Comparison of ENCODE assay signal across 1 cellular context in the genomic region with DNA sequence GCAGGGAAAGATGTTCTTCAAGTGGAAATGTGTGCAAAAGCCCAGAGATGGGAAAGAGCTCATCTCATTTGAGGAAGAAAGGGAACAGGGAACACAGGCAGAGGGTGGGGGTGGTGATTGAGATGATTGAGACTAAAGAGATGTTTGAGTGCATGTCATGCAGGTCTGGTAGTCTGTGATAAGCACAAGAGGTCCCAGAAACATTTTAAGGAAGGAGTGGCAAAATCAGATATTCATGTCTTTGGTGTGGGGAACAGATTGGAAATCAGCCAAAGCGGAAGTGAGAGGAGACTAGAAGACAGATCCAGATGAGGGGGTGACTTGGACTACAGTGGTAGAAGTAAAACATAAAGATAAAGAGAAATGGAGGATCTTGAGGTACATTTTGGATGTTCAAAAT.
TF ChIP-seq lines count a peak whose summit lies in the region.

No MANE protein-coding gene starts in this region.

TF ChIP-seq in K562, 482 proteins besides CTCF, POLR2A, EP300 and RAD21 (continued from another document):
- TF ChIP-seq, protein P1, sequence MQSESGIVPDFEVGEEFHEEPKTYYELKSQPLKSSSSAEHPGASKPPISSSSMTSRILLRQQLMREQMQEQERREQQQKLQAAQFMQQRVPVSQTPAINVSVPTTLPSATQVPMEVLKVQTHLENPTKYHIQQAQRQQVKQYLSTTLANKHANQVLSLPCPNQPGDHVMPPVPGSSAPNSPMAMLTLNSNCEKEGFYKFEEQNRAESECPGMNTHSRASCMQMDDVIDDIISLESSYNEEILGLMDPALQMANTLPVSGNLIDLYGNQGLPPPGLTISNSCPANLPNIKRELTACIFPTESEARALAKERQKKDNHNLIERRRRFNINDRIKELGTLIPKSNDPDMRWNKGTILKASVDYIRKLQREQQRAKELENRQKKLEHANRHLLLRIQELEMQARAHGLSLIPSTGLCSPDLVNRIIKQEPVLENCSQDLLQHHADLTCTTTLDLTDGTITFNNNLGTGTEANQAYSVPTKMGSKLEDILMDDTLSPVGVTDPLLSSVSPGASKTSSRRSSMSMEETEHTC (IDR thresholded peaks at IDR 0.05), result no peak
- TF ChIP-seq, protein P2, sequence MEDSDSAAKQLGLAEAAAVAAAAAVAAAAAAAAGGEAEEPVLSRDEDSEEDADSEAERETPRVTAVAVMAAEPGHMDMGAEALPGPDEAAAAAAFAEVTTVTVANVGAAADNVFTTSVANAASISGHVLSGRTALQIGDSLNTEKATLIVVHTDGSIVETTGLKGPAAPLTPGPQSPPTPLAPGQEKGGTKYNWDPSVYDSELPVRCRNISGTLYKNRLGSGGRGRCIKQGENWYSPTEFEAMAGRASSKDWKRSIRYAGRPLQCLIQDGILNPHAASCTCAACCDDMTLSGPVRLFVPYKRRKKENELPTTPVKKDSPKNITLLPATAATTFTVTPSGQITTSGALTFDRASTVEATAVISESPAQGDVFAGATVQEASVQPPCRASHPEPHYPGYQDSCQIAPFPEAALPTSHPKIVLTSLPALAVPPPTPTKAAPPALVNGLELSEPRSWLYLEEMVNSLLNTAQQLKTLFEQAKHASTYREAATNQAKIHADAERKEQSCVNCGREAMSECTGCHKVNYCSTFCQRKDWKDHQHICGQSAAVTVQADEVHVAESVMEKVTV (CRISPR knock-in tag; IDR thresholded peaks at IDR 0.05), result no peak
- no peak for TF ChIP-seq HNRNPUL1 (IDR thresholded peaks at IDR 0.05; ENCODE audit: low read length)
- TF ChIP-seq, protein P3, sequence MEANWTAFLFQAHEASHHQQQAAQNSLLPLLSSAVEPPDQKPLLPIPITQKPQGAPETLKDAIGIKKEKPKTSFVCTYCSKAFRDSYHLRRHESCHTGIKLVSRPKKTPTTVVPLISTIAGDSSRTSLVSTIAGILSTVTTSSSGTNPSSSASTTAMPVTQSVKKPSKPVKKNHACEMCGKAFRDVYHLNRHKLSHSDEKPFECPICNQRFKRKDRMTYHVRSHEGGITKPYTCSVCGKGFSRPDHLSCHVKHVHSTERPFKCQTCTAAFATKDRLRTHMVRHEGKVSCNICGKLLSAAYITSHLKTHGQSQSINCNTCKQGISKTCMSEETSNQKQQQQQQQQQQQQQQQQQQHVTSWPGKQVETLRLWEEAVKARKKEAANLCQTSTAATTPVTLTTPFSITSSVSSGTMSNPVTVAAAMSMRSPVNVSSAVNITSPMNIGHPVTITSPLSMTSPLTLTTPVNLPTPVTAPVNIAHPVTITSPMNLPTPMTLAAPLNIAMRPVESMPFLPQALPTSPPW (CRISPR knock-in tag; IDR thresholded peaks at IDR 0.05), result peak; percentile 44; the same call in 1 of the 2 replicates
- TF ChIP-seq ZEB2 (IDR thresholded peaks at IDR 0.05), result no peak
- TF ChIP-seq NCOA6 (IDR thresholded peaks at IDR 0.05), result no peak
- TF ChIP-seq, protein P4, sequence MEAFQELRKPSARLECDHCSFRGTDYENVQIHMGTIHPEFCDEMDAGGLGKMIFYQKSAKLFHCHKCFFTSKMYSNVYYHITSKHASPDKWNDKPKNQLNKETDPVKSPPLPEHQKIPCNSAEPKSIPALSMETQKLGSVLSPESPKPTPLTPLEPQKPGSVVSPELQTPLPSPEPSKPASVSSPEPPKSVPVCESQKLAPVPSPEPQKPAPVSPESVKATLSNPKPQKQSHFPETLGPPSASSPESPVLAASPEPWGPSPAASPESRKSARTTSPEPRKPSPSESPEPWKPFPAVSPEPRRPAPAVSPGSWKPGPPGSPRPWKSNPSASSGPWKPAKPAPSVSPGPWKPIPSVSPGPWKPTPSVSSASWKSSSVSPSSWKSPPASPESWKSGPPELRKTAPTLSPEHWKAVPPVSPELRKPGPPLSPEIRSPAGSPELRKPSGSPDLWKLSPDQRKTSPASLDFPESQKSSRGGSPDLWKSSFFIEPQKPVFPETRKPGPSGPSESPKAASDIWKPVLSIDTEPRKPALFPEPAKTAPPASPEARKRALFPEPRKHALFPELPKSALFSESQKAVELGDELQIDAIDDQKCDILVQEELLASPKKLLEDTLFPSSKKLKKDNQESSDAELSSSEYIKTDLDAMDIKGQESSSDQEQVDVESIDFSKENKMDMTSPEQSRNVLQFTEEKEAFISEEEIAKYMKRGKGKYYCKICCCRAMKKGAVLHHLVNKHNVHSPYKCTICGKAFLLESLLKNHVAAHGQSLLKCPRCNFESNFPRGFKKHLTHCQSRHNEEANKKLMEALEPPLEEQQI (IDR thresholded peaks at IDR 0.05), result no peak
- TF ChIP-seq FOXP1 (CRISPR knock-in tag; IDR thresholded peaks at IDR 0.05), result no peak
- TF ChIP-seq GABPB1 (CRISPR knock-in tag; IDR thresholded peaks at IDR 0.05), result no peak
- TF ChIP-seq ZNF79 (CRISPR knock-in tag; IDR thresholded peaks at IDR 0.05; ENCODE audit: low read depth), result no peak
- TF ChIP-seq, protein P5, sequence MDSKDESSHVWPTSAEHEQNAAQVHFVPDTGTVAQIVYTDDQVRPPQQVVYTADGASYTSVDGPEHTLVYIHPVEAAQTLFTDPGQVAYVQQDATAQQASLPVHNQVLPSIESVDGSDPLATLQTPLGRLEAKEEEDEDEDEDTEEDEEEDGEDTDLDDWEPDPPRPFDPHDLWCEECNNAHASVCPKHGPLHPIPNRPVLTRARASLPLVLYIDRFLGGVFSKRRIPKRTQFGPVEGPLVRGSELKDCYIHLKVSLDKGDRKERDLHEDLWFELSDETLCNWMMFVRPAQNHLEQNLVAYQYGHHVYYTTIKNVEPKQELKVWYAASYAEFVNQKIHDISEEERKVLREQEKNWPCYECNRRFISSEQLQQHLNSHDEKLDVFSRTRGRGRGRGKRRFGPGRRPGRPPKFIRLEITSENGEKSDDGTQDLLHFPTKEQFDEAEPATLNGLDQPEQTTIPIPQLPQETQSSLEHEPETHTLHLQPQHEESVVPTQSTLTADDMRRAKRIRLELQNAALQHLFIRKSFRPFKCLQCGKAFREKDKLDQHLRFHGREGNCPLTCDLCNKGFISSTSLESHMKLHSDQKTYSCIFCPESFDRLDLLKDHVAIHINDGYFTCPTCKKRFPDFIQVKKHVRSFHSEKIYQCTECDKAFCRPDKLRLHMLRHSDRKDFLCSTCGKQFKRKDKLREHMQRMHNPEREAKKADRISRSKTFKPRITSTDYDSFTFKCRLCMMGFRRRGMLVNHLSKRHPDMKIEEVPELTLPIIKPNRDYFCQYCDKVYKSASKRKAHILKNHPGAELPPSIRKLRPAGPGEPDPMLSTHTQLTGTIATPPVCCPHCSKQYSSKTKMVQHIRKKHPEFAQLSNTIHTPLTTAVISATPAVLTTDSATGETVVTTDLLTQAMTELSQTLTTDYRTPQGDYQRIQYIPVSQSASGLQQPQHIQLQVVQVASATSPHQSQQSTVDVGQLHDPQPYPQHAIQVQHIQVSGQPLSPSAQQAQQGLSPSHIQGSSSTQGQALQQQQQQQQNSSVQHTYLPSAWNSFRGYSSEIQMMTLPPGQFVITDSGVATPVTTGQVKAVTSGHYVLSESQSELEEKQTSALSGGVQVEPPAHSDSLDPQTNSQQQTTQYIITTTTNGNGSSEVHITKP (IDR thresholded peaks at IDR 0.05; ENCODE audit: partially characterized antibody), result no peak
- TF ChIP-seq CBFA2T3 (IDR thresholded peaks at IDR 0.05), result peak; percentile 86
- TF ChIP-seq LEF1 (IDR thresholded peaks at IDR 0.05), result peak; percentile 53; the same call in 1 of the 2 replicates
- TF ChIP-seq TAF15 (IDR thresholded peaks at IDR 0.05; ENCODE audit: low read depth, low read length), result no peak
- no peak for TF ChIP-seq CTBP1 (IDR thresholded peaks at IDR 0.05; ENCODE audit: borderline replicate concordance)
- no peak for TF ChIP-seq NCOA2 (IDR thresholded peaks at IDR 0.05; ENCODE audit: partially characterized antibody in 2 of 2)
- no peak for TF ChIP-seq ZNF197 (CRISPR knock-in tag; IDR thresholded peaks at IDR 0.05; ENCODE audit: low read depth)
- TF ChIP-seq, protein P6, sequence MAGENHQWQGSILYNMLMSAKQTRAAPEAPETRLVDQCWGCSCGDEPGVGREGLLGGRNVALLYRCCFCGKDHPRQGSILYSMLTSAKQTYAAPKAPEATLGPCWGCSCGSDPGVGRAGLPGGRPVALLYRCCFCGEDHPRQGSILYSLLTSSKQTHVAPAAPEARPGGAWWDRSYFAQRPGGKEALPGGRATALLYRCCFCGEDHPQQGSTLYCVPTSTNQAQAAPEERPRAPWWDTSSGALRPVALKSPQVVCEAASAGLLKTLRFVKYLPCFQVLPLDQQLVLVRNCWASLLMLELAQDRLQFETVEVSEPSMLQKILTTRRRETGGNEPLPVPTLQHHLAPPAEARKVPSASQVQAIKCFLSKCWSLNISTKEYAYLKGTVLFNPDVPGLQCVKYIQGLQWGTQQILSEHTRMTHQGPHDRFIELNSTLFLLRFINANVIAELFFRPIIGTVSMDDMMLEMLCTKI (IDR thresholded peaks at IDR 0.05; ENCODE audit: partially characterized antibody), result no peak
- TF ChIP-seq FOXJ2 (tag; IDR thresholded peaks at IDR 0.05), result peak; percentile 56; the same call in 1 of the 2 replicates
- no peak for TF ChIP-seq ARNT (IDR thresholded peaks at IDR 0.05)
- no peak for TF ChIP-seq PHTF2 (CRISPR knock-in tag; IDR thresholded peaks at IDR 0.05)
- TF ChIP-seq NFRKB (IDR thresholded peaks at IDR 0.05; ENCODE audit: low read depth), result no peak
- TF ChIP-seq, protein P7, sequence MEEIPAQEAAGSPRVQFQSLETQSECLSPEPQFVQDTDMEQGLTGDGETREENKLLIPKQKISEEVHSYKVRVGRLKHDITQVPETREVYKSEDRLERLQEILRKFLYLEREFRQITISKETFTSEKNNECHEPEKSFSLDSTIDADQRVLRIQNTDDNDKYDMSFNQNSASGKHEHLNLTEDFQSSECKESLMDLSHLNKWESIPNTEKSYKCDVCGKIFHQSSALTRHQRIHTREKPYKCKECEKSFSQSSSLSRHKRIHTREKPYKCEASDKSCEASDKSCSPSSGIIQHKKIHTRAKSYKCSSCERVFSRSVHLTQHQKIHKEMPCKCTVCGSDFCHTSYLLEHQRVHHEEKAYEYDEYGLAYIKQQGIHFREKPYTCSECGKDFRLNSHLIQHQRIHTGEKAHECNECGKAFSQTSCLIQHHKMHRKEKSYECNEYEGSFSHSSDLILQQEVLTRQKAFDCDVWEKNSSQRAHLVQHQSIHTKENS (CRISPR knock-in tag; IDR thresholded peaks at IDR 0.05), result no peak
